In genomic region chr18:36459786-36460185, GRCh38 we compare ENCODE assay signal across 18 cellular contexts.
A peak's percentile ranks its signal among the peaks of the same experiment; 100 is the strongest.
DNase-seq lines count a peak whose midpoint lies in the region; ATAC-seq, FAIRE-seq and TF ChIP-seq lines count a peak whose summit lies in the region.
"Had no signal": no experiment of that assay in that cellular context is flagged by ENCODE, and none has a peak within 500 bp of the region (broad histone marks: within the 10 kb centered on the region; RNA-seq: fewer than 3 reads in every experiment).

No MANE protein-coding gene starts in this region.

- no peak overlapping the region for H3K9ac ChIP-seq in PC-3 (ENCODE audit: low read length)

- no peak overlapping the region for H3K4me3 ChIP-seq in heart right ventricle
- H3K4me3 ChIP-seq in PC-3 (ENCODE audit: low read length): no peak overlapping the region
- H3K4me3 ChIP-seq in right cardiac atrium (ENCODE audit: low read length): no peak overlapping the region
- no peak overlapping the region for H3K4me3 ChIP-seq in A673 (ENCODE audit: low read depth, low read length, poor library complexity, severe bottlenecking)

- BruUV-seq in PC-3 (replicated peaks; lab: Mats Ljungman, UMichigan): no TSS peak
- no TSS peak for BruUV-seq in A673 (replicated peaks; lab: Mats Ljungman, UMichigan)

- TF ChIP-seq CTCF in heart right ventricle (IDR thresholded peaks at IDR 0.05) (no peak), D721Med (IDR thresholded peaks at IDR 0.05; ENCODE audit: insufficient read depth, missing control alignments) (no peak), PC-3 (conservative IDR thresholded peaks at IDR 0.05; ENCODE audit: low read depth, low read length) (no peak), A673 (conservative IDR thresholded peaks at IDR 0.05; ENCODE audit: low read depth, low read length) (no peak)

- intact Hi-C loops in heart right ventricle (cut with DNase I) (loop anchor here in 5 of 10 donors (5.0 to 10.0 kb wide), 8 partner anchors 57 to 165 kb away; partner anchors contain the start of gene FHOD3 (in 3 of the 5)), Right ventricle myocardium superior (cut with DNase I) (loop anchor here (10.0 kb wide), 1 partner anchor 135 kb away; no protein-coding TSS in a partner anchor), PC-3 (cut with micrococcal nuclease) (no loop called here), right cardiac atrium (cut with DNase I) (loop anchor here in 2 of 4 donors (10.0 kb wide), 3 partner anchors 85 to 165 kb away; partner anchors contain the start of gene FHOD3 (in 1 of the 2)), A673 (cut with micrococcal nuclease; ENCODE audit: unreplicated experiment) (no loop called here)

- no peaks in the 10 kb centered on the region for H3F3A ChIP-seq in PC-3 (ENCODE audit: low read length, unreplicated experiment)

- H3K27me3 ChIP-seq in heart right ventricle (no peaks in the 10 kb centered on the region), PC-3 (ENCODE audit: low read length) (no peaks in the 10 kb centered on the region), right cardiac atrium (ENCODE audit: control insufficient read depth, insufficient read depth) (no peaks in the 10 kb centered on the region), A673 (replicated peaks; ENCODE audit: insufficient read depth, low read depth, low read length, poor library complexity) (peaks cover 9% of the 10 kb centered on the region)
- H3K27me3 ChIP-seq: BE2C had no signal

- H3K27ac ChIP-seq in heart right ventricle (peak overlapping the region in 6 of 10 donors; percentile 68 to 90 (median 88)), PC-3 (ENCODE audit: low read length) (peak overlapping the region; percentile 44; the same call in 1 of the 2 replicates), right cardiac atrium (ENCODE audit: low read length) (peak overlapping the region; percentile 67), A673 (ENCODE audit: low read depth, low read length, poor library complexity, severe bottlenecking) (no peak overlapping the region)
- H3K27ac ChIP-seq: C4-2B, HL-60 had no signal

- H3K9me3 ChIP-seq in heart right ventricle: no peaks in the 10 kb centered on the region
- no peaks in the 10 kb centered on the region for H3K9me3 ChIP-seq in PC-3 (ENCODE audit: low read length)
- H3K9me3 ChIP-seq in right cardiac atrium (ENCODE audit: control insufficient read depth, low read length): no peaks in the 10 kb centered on the region
- no peaks in the 10 kb centered on the region for H3K9me3 ChIP-seq in A673 (ENCODE audit: low read depth, low read length, poor library complexity, severe bottlenecking)
- H3K9me3 ChIP-seq: BE2C had no signal

- no peak overlapping the region for H2AFZ ChIP-seq in PC-3 (ENCODE audit: low read length)

- DNase-seq in heart right ventricle: no peak
- DNase-seq in Right ventricle myocardium superior: no peak
- no peak for DNase-seq in D721Med (ENCODE audit: insufficient read length, low spot score)
- DNase-seq in PC-3: no peak
- DNase-seq in right cardiac atrium: no peak
- no peak for DNase-seq in central memory CD4-positive, alpha-beta T cell
- no peak for DNase-seq in ureter (ENCODE audit: low spot score)
- DNase-seq in A673 (ENCODE audit: low spot score): no peak
- DNase-seq: BE2C; CD4-positive, alpha-beta memory T cell; DND-41; GDM1; HCEC 1CT; HFFc6 had no signal

- POLR2A ChIA-PET in PC-3 (lab: Charles Lee; ENCODE audit: unreplicated experiment): no interaction called here
- POLR2A ChIA-PET in A673 (lab: Charles Lee; ENCODE audit: low non-redundant PET): no interaction called here

- no peaks in the 10 kb centered on the region for H4K20me1 ChIP-seq in PC-3 (ENCODE audit: low read length)

- 0 out of 2 replicates have a peak, but pooled peaks cover 4% of the 10 kb centered on the region for H3K79me2 ChIP-seq in PC-3 (ENCODE audit: low read length)

- H3K4me1 ChIP-seq in heart right ventricle (peaks cover 4 to 67% (median 28%) of the 10 kb centered on the region in 9 donors), PC-3 (ENCODE audit: insufficient read depth, low read length) (peaks cover 22% of the 10 kb centered on the region), right cardiac atrium (ENCODE audit: control insufficient read depth, insufficient read depth, low read length) (peaks cover 9% of the 10 kb centered on the region), A673 (ENCODE audit: insufficient read depth, low read length, poor library complexity, severe bottlenecking) (no peaks in the 10 kb centered on the region)
- H3K4me1 ChIP-seq: BE2C had no signal

- 58 to 62% methylated on average over 3 of the region's 3 CpGs for WGBS in heart right ventricle, 2 donors
- WGBS in right cardiac atrium: 53% methylated on average over 3 of the region's 3 CpGs

- no peak for ATAC-seq in heart right ventricle
- no peak for ATAC-seq in Right ventricle myocardium superior (ENCODE audit: poor library complexity)
- no peak for ATAC-seq in PC-3
- no peak for ATAC-seq in right cardiac atrium

- no peaks in the 10 kb centered on the region for H3K9me2 ChIP-seq in PC-3 (replicated peaks; ENCODE audit: low read length)

- CTCF ChIA-PET in PC-3 (lab: Charles Lee) (no interaction called here), A673 (lab: Charles Lee) (no interaction called here)

- FAIRE-seq in D721Med (lab: Jason Lieb, UNC): peak; percentile 77
- FAIRE-seq: GM12892, GM19239 had no signal

- H3K36me3 ChIP-seq in heart right ventricle (no peaks in the 10 kb centered on the region), PC-3 (ENCODE audit: low read depth, low read length) (no peaks in the 10 kb centered on the region), A673 (ENCODE audit: insufficient read depth, low read length, poor library complexity, severe bottlenecking) (no peaks in the 10 kb centered on the region)
- H3K36me3 ChIP-seq: BE2C had no signal

- H3K4me2 ChIP-seq in PC-3 (ENCODE audit: low read length): peak overlapping the region; percentile 39; the same call in 1 of the 2 replicates
